Comparison of ENCODE assay signal across 10 cellular contexts in genomic region chr12:62724947-62725447, GRCh38.
DNase-seq lines count a peak whose midpoint lies in the region; ATAC-seq, FAIRE-seq and TF ChIP-seq lines count a peak whose summit lies in the region.
"Had no signal": no experiment of that assay in that cellular context is flagged by ENCODE, and none has a peak within 500 bp of the region (broad histone marks: within the 10 kb centered on the region; RNA-seq: fewer than 3 reads in every experiment).

No MANE protein-coding gene starts in this region.

- no peaks in the 10 kb centered on the region for H3K27me3 ChIP-seq in astrocyte (ENCODE audit: insufficient read depth, low read length)
- H3K27me3 ChIP-seq in iPS-18a (ENCODE audit: control insufficient read depth, insufficient read depth, low read length): no peaks in the 10 kb centered on the region
- H3K27me3 ChIP-seq in upper lobe of left lung: no peaks in the 10 kb centered on the region

- H3K4me1 ChIP-seq in astrocyte (ENCODE audit: insufficient read depth, low read length): peaks cover 43% of the 10 kb centered on the region
- H3K4me1 ChIP-seq in iPS-18a (ENCODE audit: control insufficient read depth, low read depth, low read length): peaks cover 30% of the 10 kb centered on the region
- H3K4me1 ChIP-seq in upper lobe of left lung: peaks cover 8 to 30% (median 21%) of the 10 kb centered on the region in 4 donors

- H2AFZ ChIP-seq in astrocyte (ENCODE audit: low read depth, low read length): no peak overlapping the region

- H3K36me3 ChIP-seq in astrocyte (ENCODE audit: insufficient read depth, low read length): no peaks in the 10 kb centered on the region
- peaks cover 1% of the 10 kb centered on the region for H3K36me3 ChIP-seq in iPS-18a (ENCODE audit: control insufficient read depth, low read depth, low read length)
- no peaks in the 10 kb centered on the region for H3K36me3 ChIP-seq in upper lobe of left lung

- peak overlapping the region; percentile 91 for H3K27ac Mint-ChIP-seq in astrocyte (ENCODE audit: unreplicated experiment)
- H3K27ac Mint-ChIP-seq: activated T-helper 2 cell treated with anti-CD3 and anti-CD28 coated beads, Interferon-gamma antibody, Interleukin-2, Interleukin-4, amounts not matched to agents 10 μg/mL and 5 μg/mL and 100 μg/mL, durations not matched to agents 14 hours and 24 hours and 36 hours had no signal

- H3K9ac ChIP-seq in astrocyte (ENCODE audit: low read length): peak overlapping the region; percentile 46
- H3K9ac ChIP-seq in iPS-18a (ENCODE audit: low read length): no peak overlapping the region

- H3K27ac ChIP-seq in astrocyte (ENCODE audit: low read depth, low read length) (peak overlapping the region; percentile 94), iPS-18a (ENCODE audit: low read length) (peak overlapping the region; percentile 5), upper lobe of left lung (peak overlapping the region in 2 of 4 donors; percentile 26 to 50)
- H3K27ac ChIP-seq: HL-60 had no signal

- peak; percentile 100 for FAIRE-seq in astrocyte (lab: Jason Lieb, UNC)

- TF ChIP-seq EP300 in upper lobe of left lung (IDR thresholded peaks at IDR 0.05): peak in 1 of 4 donors; percentile 87

- WGBS in upper lobe of left lung, 2 donors: 58 to 62% methylated on average over 4 of the region's 4 CpGs

- H3K4me2 ChIP-seq in astrocyte (ENCODE audit: low read length): peak overlapping the region; percentile 73

- H3K9me3 Mint-ChIP-seq in astrocyte (ENCODE audit: unreplicated experiment): no peaks in the 10 kb centered on the region
- H3K9me3 Mint-ChIP-seq: activated T-helper 2 cell treated with anti-CD3 and anti-CD28 coated beads, Interferon-gamma antibody, Interleukin-2, Interleukin-4, amounts not matched to agents 10 μg/mL and 5 μg/mL and 100 μg/mL, durations not matched to agents 14 hours and 24 hours and 36 hours had no signal

- H3K27me3 Mint-ChIP-seq in astrocyte (ENCODE audit: low read depth, unreplicated experiment): no peaks in the 10 kb centered on the region

- H3K4me1 Mint-ChIP-seq in astrocyte (ENCODE audit: low read depth, unreplicated experiment): peaks cover 51% of the 10 kb centered on the region

- DNase-seq in DMS 273 (lab: John Stamatoyannopoulos, UW; ENCODE audit: unreplicated experiment) (peak; percentile 32), DMS 273 treated with DMSO at 0.1 percent for 48 hours (lab: John Stamatoyannopoulos, UW) (no peak), astrocyte (ENCODE audit: low read depth) (peak; percentile 100), upper lobe of left lung (peak in 1 of 2 donors; percentile 83), NCI-H2107 treated with DMSO at 0.1 percent for 48 hours (lab: John Stamatoyannopoulos, UW; ENCODE audit: unreplicated experiment) (no peak), NCI-H526 treated with DMSO at 0.1 percent for 48 hours (lab: John Stamatoyannopoulos, UW) (no peak)

- H3K9me3 ChIP-seq in astrocyte (ENCODE audit: insufficient read depth, low read depth, low read length) (no peaks in the 10 kb centered on the region), iPS-18a (ENCODE audit: control insufficient read depth, low read depth, low read length) (no peaks in the 10 kb centered on the region), upper lobe of left lung (no peaks in the 10 kb centered on the region)

- H4K20me1 ChIP-seq in astrocyte (ENCODE audit: insufficient read depth, low read length): no peaks in the 10 kb centered on the region

- TF ChIP-seq CTCF in astrocyte (IDR thresholded peaks at IDR 0.05; ENCODE audit: insufficient read depth, low read depth, low read length) (no peak), upper lobe of left lung (IDR thresholded peaks at IDR 0.05) (no peak)

- no peak for TF ChIP-seq POLR2A in upper lobe of left lung (IDR thresholded peaks at IDR 0.05)

- no peak overlapping the region for H3K4me3 Mint-ChIP-seq in astrocyte (ENCODE audit: unreplicated experiment)

- peak; percentile 91 to 93 for ATAC-seq in upper lobe of left lung (ENCODE audit: low FRiP score in 2 of 2)
- ATAC-seq in HG03521 (IDR thresholded peaks at IDR 0.05; ENCODE audit: unreplicated experiment): no peak

- H3K79me2 ChIP-seq in astrocyte (ENCODE audit: insufficient read depth, low read length): no peaks in the 10 kb centered on the region

- no peaks in the 10 kb centered on the region for H3K36me3 Mint-ChIP-seq in astrocyte (ENCODE audit: low read depth, unreplicated experiment)

- H3K4me3 ChIP-seq in astrocyte (ENCODE audit: insufficient read depth, low read depth, low read length) (peak overlapping the region; percentile 25), iPS-18a (ENCODE audit: low read length) (peak overlapping the region; percentile 31), upper lobe of left lung (no peak overlapping the region)

Comparison
In these comparisons a context has a peak if more than half of its experiments do, and no peak if none do; other contexts are left out.
1. DNase-seq: peak in DMS 273 (single experiment) and astrocyte (single experiment); none in DMS 273 treated with DMSO at 0.1 percent for 48 hours (single experiment), NCI-H2107 treated with DMSO at 0.1 percent for 48 hours (single experiment) and NCI-H526 treated with DMSO at 0.1 percent for 48 hours (single experiment).
2. H3K4me3 ChIP-seq: peak in astrocyte (single experiment) and iPS-18a (single experiment); none in upper lobe of left lung (0 of 4).